In genomic region chr3:46979958-46980497, GRCh38 we compare ENCODE assay signal across 8 cellular contexts. TPM values are rescaled to one million over a fixed set of nuclear protein-coding genes. Genes with fewer than 3 reads are reported as not detected.
DNase-seq lines count a peak whose midpoint lies in the region; ATAC-seq, FAIRE-seq and TF ChIP-seq lines count a peak whose summit lies in the region.

No MANE protein-coding gene starts in this region.

- peak overlapping the region; percentile 15; the same call in 1 of the 2 replicates for H3K9ac ChIP-seq in IMR-90 (ENCODE audit: low read depth, low read length)

- H3K27me3 Mint-ChIP-seq in MCF 10A (ENCODE audit: insufficient read depth, unreplicated experiment) = no peaks in the 10 kb centered on the region

- H2AK5ac ChIP-seq in IMR-90 (ENCODE audit: low read depth, low read length) = peak overlapping the region; percentile 27; the same call in 1 of the 2 replicates

- H4K5ac ChIP-seq in IMR-90 (ENCODE audit: low read depth, low read length) = peak overlapping the region; percentile 14; the same call in 1 of the 2 replicates

- POLR2A ChIA-PET in IMR-90 (lab: Charles Lee; ENCODE audit: unreplicated experiment) (no interaction called here), MCF 10A (lab: Yijun Ruan, JAX) (interaction anchor here (0.7 to 3.5 kb wide), 13 partner anchors 10 to 400 kb away, joined by 3 to 21 read pairs (median 6); partner anchors contain the start of genes ALS2CL and PTPN23)

- no CpG with 5 or more reads among the region's 40 CpGs for whole genome bisulfite sequencing in IMR-90 (ENCODE audit: extremely low coverage in 2 of 2, insufficient read length in 1 of 2), 2 experiments

- peak overlapping the region; percentile 88 for H3K4me2 ChIP-seq in IMR-90 (ENCODE audit: low read depth, low read length)

- no peak overlapping the region for H2BK120ac ChIP-seq in IMR-90 (ENCODE audit: low read depth, low read length)

- dilution Hi-C loops in IMR-90 (cut with HindIII; ENCODE audit: low sequenced_read_pairs, unreplicated experiment) = no loop called here

- no peak overlapping the region; the same call in 1 of the 2 replicates for H4K91ac ChIP-seq in IMR-90 (ENCODE audit: insufficient read depth, low read depth, low read length)

- TF ChIP-seq RAD21 in IMR-90 (IDR thresholded peaks at IDR 0.05; ENCODE audit: low read length) = no peak

- peak; percentile 71 for DNase-seq in 8988T
- DNase-seq in IMR-90 = no peak
- no peak for DNase-seq in MCF 10A (ENCODE audit: unreplicated experiment)
- peak; percentile 25 to 30 for DNase-seq in lung microvascular endothelial cell (ENCODE audit: low read depth in 2 of 2)
- peak; percentile 42 for DNase-seq in urothelium cell line (ENCODE audit: low spot score)
- no peak for DNase-seq in MV-4-11 (lab: John Stamatoyannopoulos, UW)
- no peak for DNase-seq in omental fat pad (ENCODE audit: low spot score)

- H3K79me1 ChIP-seq in IMR-90 (ENCODE audit: low read depth in 1 of 2, low read length in 2 of 2) = peaks cover 3 to 35% of the 10 kb centered on the region in 2 experiments; a peak in 3 of 4 replicates

- FAIRE-seq in urothelium cell line (lab: Jason Lieb, UNC) = no peak

- peaks cover 7% of the 10 kb centered on the region; the same call in 1 of the 2 replicates for H4K20me1 ChIP-seq in IMR-90 (ENCODE audit: insufficient read depth, low read length)

- peak overlapping the region; percentile 76 for H3K4me3 Mint-ChIP-seq in MCF 10A (ENCODE audit: unreplicated experiment)

- no peak overlapping the region for H2BK5ac ChIP-seq in IMR-90 (ENCODE audit: low read depth, low read length, poor library complexity, severe bottlenecking)

- no peak overlapping the region for H2BK15ac ChIP-seq in IMR-90 (ENCODE audit: low read depth, low read length)

- H2AFZ ChIP-seq in IMR-90 (replicated peaks; ENCODE audit: low read length, poor library complexity) = peak overlapping the region; percentile 99

- H3K4me1 Mint-ChIP-seq in MCF 10A (ENCODE audit: insufficient read depth, unreplicated experiment) = peaks cover 15% of the 10 kb centered on the region

- ATAC-seq in GM18517 (IDR thresholded peaks at IDR 0.05; ENCODE audit: unreplicated experiment) (peak; percentile 4), IMR-90 (ENCODE audit: low read depth) (no peak), omental fat pad (ENCODE audit: low FRiP score) (no peak)

- H3K4me1 ChIP-seq in IMR-90 (ENCODE audit: control insufficient read depth, insufficient read depth, low read length) = peaks cover 9% of the 10 kb centered on the region

- H2AK9ac ChIP-seq in IMR-90 (replicated peaks; ENCODE audit: low read depth, low read length, poor library complexity) = peak overlapping the region; percentile 98

- peak overlapping the region; percentile 81 for H3K4me3 ChIP-seq in IMR-90 (ENCODE audit: insufficient read depth, low read depth, low read length)

- no peak overlapping the region; the same call in 1 of the 2 replicates for H3K27ac ChIP-seq in IMR-90 (ENCODE audit: insufficient read depth, low read length)

- H3K36me3 ChIP-seq in IMR-90 (ENCODE audit: control insufficient read depth, insufficient read depth, low read length) = no peaks in the 10 kb centered on the region

- H3K14ac ChIP-seq in IMR-90 (replicated peaks; ENCODE audit: low read depth, low read length) = peak overlapping the region; percentile 76; the same call in 1 of the 2 replicates

- no peaks in the 10 kb centered on the region for H3K9me3 Mint-ChIP-seq in MCF 10A (ENCODE audit: unreplicated experiment)

- H3K56ac ChIP-seq in IMR-90 (ENCODE audit: extremely low read depth, insufficient read depth, low read length) = no peak overlapping the region

- intact Hi-C loops in IMR-90 (cut with micrococcal nuclease) (no loop called here), MCF 10A (cut with micrococcal nuclease) (no loop called here)

- no peak for TF ChIP-seq POLR2A in IMR-90 (IDR thresholded peaks at IDR 0.05; ENCODE audit: low read depth, low read length)

- TF ChIP-seq CTCF in IMR-90 (conservative IDR thresholded peaks at IDR 0.05; ENCODE audit: low read depth, low read length) (no peak), MCF 10A (IDR thresholded peaks at IDR 0.05; ENCODE audit: unreplicated experiment) (no peak), omental fat pad (IDR thresholded peaks at IDR 0.05) (no peak)

- H3K9me3 ChIP-seq in IMR-90 (ENCODE audit: control insufficient read depth, insufficient read depth, low read length) = no peaks in the 10 kb centered on the region

- no peak overlapping the region for H3K18ac ChIP-seq in IMR-90 (ENCODE audit: low read depth, low read length)

- BruUV-seq in IMR-90 (replicated peaks; lab: Mats Ljungman, UMichigan) (no TSS peak), MCF 10A (replicated peaks; lab: Mats Ljungman, UMichigan) (no TSS peak)

- peaks cover 3% of the 10 kb centered on the region for H3K9me1 ChIP-seq in IMR-90 (ENCODE audit: insufficient read depth, low read length)

- H3K4ac ChIP-seq in IMR-90 (ENCODE audit: low read depth, low read length) = peak overlapping the region; percentile 47

- peak overlapping the region; percentile 49 for H3K27ac Mint-ChIP-seq in MCF 10A (ENCODE audit: low read depth, unreplicated experiment)

- no peak overlapping the region; a peak in 1 of 4 replicates for H4K8ac ChIP-seq in IMR-90 (ENCODE audit: low read depth in 2 of 2, low read length in 2 of 2)

- in situ Hi-C loops in IMR-90 (cut with MboI; ENCODE audit: low sequenced_read_pairs) = no loop called here

- peaks cover 20% of the 10 kb centered on the region for H3K36me3 Mint-ChIP-seq in MCF 10A (ENCODE audit: insufficient read depth, unreplicated experiment)

- CTCF ChIA-PET in IMR-90 (lab: Yijun Ruan, JAX) (interaction anchor here (0.8 kb wide), 1 partner anchor 50 kb away, joined by 3 read pairs; no protein-coding TSS in a partner anchor), MCF 10A (lab: Yijun Ruan, JAX) (interaction anchor here (0.6 kb wide), 1 partner anchor 441 kb away, joined by 3 read pairs; no protein-coding TSS in a partner anchor)

- H3K27me3 ChIP-seq in IMR-90 (ENCODE audit: control insufficient read depth, insufficient read depth, low read length) = no peaks in the 10 kb centered on the region

- H2BK20ac ChIP-seq in IMR-90 (ENCODE audit: low read depth, low read length) = no peak overlapping the region

- peak overlapping the region; percentile 65; the same call in 1 of the 2 replicates for H3K23ac ChIP-seq in IMR-90 (ENCODE audit: low read depth, low read length)

TF ChIP-seq in IMR-90, 13 proteins besides CTCF, POLR2A, EP300 and RAD21:
- TF ChIP-seq MXI1 (IDR thresholded peaks at IDR 0.05; ENCODE audit: borderline replicate concordance, low read depth, low read length) = peak; percentile 58; the same call in 1 of the 2 replicates
- no peak for TF ChIP-seq FOS (IDR thresholded peaks at IDR 0.05; ENCODE audit: low read depth, low read length)
- TF ChIP-seq NFE2L2 (IDR thresholded peaks at IDR 0.05; ENCODE audit: low read depth, low read length) = no peak
- no peak for TF ChIP-seq USF2 (IDR thresholded peaks at IDR 0.05; ENCODE audit: low read depth, low read length)
- TF ChIP-seq MAFK (IDR thresholded peaks at IDR 0.05; ENCODE audit: low read depth, low read length) = no peak

RNA-seq across cellular contexts. Expression of gene NBEAL2, which starts 0.6 kb away (rescaled TPM):
- total RNA-seq in IMR-90 (2012; rRNA removed) = 2.2 TPM in 2 replicates
- polyA plus RNA-seq in IMR-90 (2012; rRNA removed) = 11.7 and 12.5 TPM in 2 replicates
- 5.6 and 8.2 TPM in 2 replicates for polyA plus RNA-seq in IMR-90 (2012; cell fraction: cytosol; rRNA removed)
- polyA plus RNA-seq in IMR-90 (2012; cell fraction: nucleus; rRNA removed; ENCODE audit: low replicate concordance) = 80.3 and 267 TPM in 2 replicates
- 14.2 and 20.2 TPM in 2 replicates for total RNA-seq in MCF 10A (2022)
- 14.2 and 16.5 TPM in 2 replicates for total RNA-seq in lung microvascular endothelial cell
- total RNA-seq in omental fat pad = 100 to 1,000 TPM in 1 of 4 donors, 10 to 100 TPM in 3; 17.4 to 113 (median 33.6) TPM

RNA-seq across cellular contexts. Expression of gene CCDC12, which starts 3.5 kb away (rescaled TPM):
- total RNA-seq in IMR-90 (2012; rRNA removed) = 15.2 and 21.7 TPM in 2 replicates
- 35.1 and 41.7 TPM in 2 replicates for polyA plus RNA-seq in IMR-90 (2012; rRNA removed)
- 43.9 and 71.8 TPM in 2 replicates for polyA plus RNA-seq in IMR-90 (2012; cell fraction: cytosol; rRNA removed)
- polyA plus RNA-seq in IMR-90 (2012; cell fraction: nucleus; rRNA removed; ENCODE audit: low replicate concordance) = 52.4 and 55.2 TPM in 2 replicates
- total RNA-seq in MCF 10A (2022) = 43.9 and 45.9 TPM in 2 replicates
- 19.8 and 31.2 TPM in 2 replicates for total RNA-seq in lung microvascular endothelial cell
- 10 to 100 TPM; 30.8 to 61.5 (median 45.4) TPM for total RNA-seq in omental fat pad

Comparison
In these comparisons a context has a peak if more than half of its experiments do, and no peak if none do; other contexts are left out.
1. DNase-seq: peak in 8988T (single experiment), lung microvascular endothelial cell (2 of 2) and urothelium cell line (single experiment); none in IMR-90 (single experiment), MCF 10A (single experiment), MV-4-11 (single experiment) and omental fat pad (single experiment).